In genomic region chr7:5421626-5422323, GRCh38 we compare ENCODE assay signal across 8 cellular contexts. TPM values are rescaled to one million over a fixed set of nuclear protein-coding genes. Genes with fewer than 3 reads are reported as not detected.
DNase-seq lines count a peak whose midpoint lies in the region; ATAC-seq and TF ChIP-seq lines count a peak whose summit lies in the region.
"Had no signal": no experiment of that assay in that cellular context is flagged by ENCODE, and none has a peak within 500 bp of the region (broad histone marks: within the 10 kb centered on the region; RNA-seq: fewer than 3 reads in every experiment).

No MANE protein-coding gene starts in this region.

- H3K9me3 Mint-ChIP-seq in progenitor cell of endocrine pancreas (ENCODE audit: low read depth) = no peaks in the 10 kb centered on the region
- H3K9me3 Mint-ChIP-seq: activated naive CD4-positive, alpha-beta T cell treated with anti-CD3 and anti-CD28 coated beads, Interleukin-2, amount 50 U/mL, for 72 hours had no signal

- H3K27ac ChIP-seq in right atrium auricular region = peak overlapping the region; percentile 99 to 100

- DNase-seq in ELR (ENCODE audit: low read depth) (peak; percentile 86), M059J (ENCODE audit: low read depth) (peak; percentile 85), amniotic epithelial cell (ENCODE audit: low read depth) (peak; percentile 63), right atrium auricular region (ENCODE audit: low spot score) (peak; percentile 74), progenitor cell of endocrine pancreas (ENCODE audit: low spot score, unreplicated experiment) (peak; percentile 19)

- ATAC-seq in GM21360 (IDR thresholded peaks at IDR 0.05; ENCODE audit: unreplicated experiment) (no peak), GM19351 (IDR thresholded peaks at IDR 0.05; ENCODE audit: unreplicated experiment) (no peak)
- ATAC-seq: activated naive CD4-positive, alpha-beta T cell treated with anti-CD3 and anti-CD28 coated beads, Interleukin-2, amount 50 U/mL, for 72 hours had no signal

- H3K27ac Mint-ChIP-seq in progenitor cell of endocrine pancreas = peak overlapping the region; percentile 97
- H3K27ac Mint-ChIP-seq: activated naive CD4-positive, alpha-beta T cell treated with anti-CD3 and anti-CD28 coated beads, Interleukin-2, amount 50 U/mL, for 72 hours had no signal

- H3K9me3 ChIP-seq in right atrium auricular region = no peaks in the 10 kb centered on the region

- H3K4me3 ChIP-seq in right atrium auricular region = peak overlapping the region; percentile 91 to 97

- peaks cover 14% of the 10 kb centered on the region for H3K4me1 Mint-ChIP-seq in progenitor cell of endocrine pancreas (ENCODE audit: low read depth)

- H3K36me3 ChIP-seq in right atrium auricular region = no peaks in the 10 kb centered on the region

- no peak for TF ChIP-seq CTCF in right atrium auricular region (IDR thresholded peaks at IDR 0.05)
- no peak for TF ChIP-seq CTCF in progenitor cell of endocrine pancreas (IDR thresholded peaks at IDR 0.05; ENCODE audit: unreplicated experiment)

- H3K4me3 Mint-ChIP-seq in progenitor cell of endocrine pancreas (ENCODE audit: low read depth) = peak overlapping the region; percentile 89

- H3K27me3 ChIP-seq in right atrium auricular region = no peaks in the 10 kb centered on the region

- peaks cover 4% of the 10 kb centered on the region for H3K36me3 Mint-ChIP-seq in progenitor cell of endocrine pancreas (ENCODE audit: insufficient read depth)
- H3K36me3 Mint-ChIP-seq: activated naive CD4-positive, alpha-beta T cell treated with anti-CD3 and anti-CD28 coated beads, Interleukin-2, amount 50 U/mL, for 72 hours had no signal

- no peaks in the 10 kb centered on the region for H3K27me3 Mint-ChIP-seq in progenitor cell of endocrine pancreas

- H3K4me1 ChIP-seq in right atrium auricular region = peaks cover 0 to 24% of the 10 kb centered on the region in 2 donors

RNA-seq across cellular contexts. Expression of gene TNRC18, which starts 1.9 kb away (rescaled TPM):
- total RNA-seq in M059J (2014; rRNA removed; shearing (Covaris generic)) = 10.9 and 21.3 TPM in 2 replicates
- total RNA-seq in right atrium auricular region = 10 to 100 TPM; 32.0 to 53.6 TPM
- total RNA-seq in progenitor cell of endocrine pancreas = 190 and 197 TPM in 2 replicates

Comparison
In these comparisons a context has a peak if more than half of its experiments do, and no peak if none do; other contexts are left out.
1. DNase-seq: peak in every context shown above with its lines; median percentile 86 in ELR; 85 in M059J; 74 in right atrium auricular region; 63 in amniotic epithelial cell; 19 in progenitor cell of endocrine pancreas.